ENCODE assay signal across 18 cellular contexts in the genomic region with DNA sequence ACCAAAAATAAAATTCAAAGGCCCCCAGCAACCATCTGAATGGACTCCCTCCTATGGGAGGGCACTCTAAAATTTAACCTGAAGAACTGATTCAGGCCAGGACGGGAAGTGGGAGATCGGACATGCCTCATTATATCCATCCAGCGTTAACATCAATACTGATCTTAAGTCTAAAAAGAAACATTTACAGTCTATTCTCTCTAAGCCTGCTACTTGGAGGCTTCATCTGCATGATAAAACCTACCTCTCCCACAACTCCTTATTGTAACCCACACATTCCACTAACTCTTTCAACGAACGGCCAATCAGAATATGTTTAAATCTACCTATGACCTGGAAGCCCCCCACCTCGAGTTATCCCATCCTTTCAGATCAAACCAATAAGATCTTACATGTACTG.
A peak's percentile ranks its signal among the peaks of the same experiment; 100 is the strongest.
DNase-seq lines count a peak whose midpoint lies in the region; ATAC-seq and TF ChIP-seq lines count a peak whose summit lies in the region.
"Had no signal": no experiment of that assay in that cellular context is flagged by ENCODE, and none has a peak within 500 bp of the region (broad histone marks: within the 10 kb centered on the region; RNA-seq: fewer than 3 reads in every experiment).

No MANE protein-coding gene starts in this region.

- no peak for TF ChIP-seq CTCF in mesothelial cell of epicardium (IDR thresholded peaks at IDR 0.05; ENCODE audit: unreplicated experiment)

- H3K27me3 Mint-ChIP-seq in activated naive CD8-positive, alpha-beta T cell treated with anti-CD3 and anti-CD28 coated beads, Interleukin-2, amount 10 ng/mL, durations not matched to agents 7 days and 5 days, result no peaks in the 10 kb centered on the region
- no peaks in the 10 kb centered on the region for H3K27me3 Mint-ChIP-seq in activated naive CD8-positive, alpha-beta T cell treated with anti-CD3 and anti-CD28 coated beads, Interleukin-2, amount 50 U/mL, for 24 hours
- no peaks in the 10 kb centered on the region for H3K27me3 Mint-ChIP-seq in mesothelial cell of epicardium (ENCODE audit: low read depth)

- peaks cover 34% of the 10 kb centered on the region for H3K4me1 Mint-ChIP-seq in activated naive CD8-positive, alpha-beta T cell treated with anti-CD3 and anti-CD28 coated beads, Interleukin-2, amount 10 ng/mL, durations not matched to agents 7 days and 5 days
- H3K4me1 Mint-ChIP-seq in activated naive CD8-positive, alpha-beta T cell treated with anti-CD3 and anti-CD28 coated beads, Interleukin-2, amount 50 U/mL, for 24 hours, result peaks cover 52% of the 10 kb centered on the region
- H3K4me1 Mint-ChIP-seq in mesothelial cell of epicardium, result peaks cover 21% of the 10 kb centered on the region

- POLR2A ChIA-PET in activated naive CD8-positive, alpha-beta T cell treated with anti-CD3 and anti-CD28 coated beads, Interleukin-2, amount 10 ng/mL, durations not matched to agents 7 days and 5 days (lab: Charles Lee), result no interaction called here

- peaks cover 13% of the 10 kb centered on the region for H3K36me3 Mint-ChIP-seq in activated naive CD8-positive, alpha-beta T cell treated with anti-CD3 and anti-CD28 coated beads, Interleukin-2, amount 10 ng/mL, durations not matched to agents 7 days and 5 days
- peaks cover 14% of the 10 kb centered on the region for H3K36me3 Mint-ChIP-seq in activated naive CD8-positive, alpha-beta T cell treated with anti-CD3 and anti-CD28 coated beads, Interleukin-2, amount 50 U/mL, for 24 hours (ENCODE audit: low read depth)
- peaks cover 12% of the 10 kb centered on the region for H3K36me3 Mint-ChIP-seq in mesothelial cell of epicardium

- no peak overlapping the region for H3K4me3 Mint-ChIP-seq in activated naive CD8-positive, alpha-beta T cell treated with anti-CD3 and anti-CD28 coated beads, Interleukin-2, amount 10 ng/mL, durations not matched to agents 7 days and 5 days
- no peak overlapping the region for H3K4me3 Mint-ChIP-seq in activated naive CD8-positive, alpha-beta T cell treated with anti-CD3 and anti-CD28 coated beads, Interleukin-2, amount 50 U/mL, for 24 hours
- no peak overlapping the region for H3K4me3 Mint-ChIP-seq in mesothelial cell of epicardium
- H3K4me3 Mint-ChIP-seq: T-helper 1 cell treated with Interleukin-12 subunit alpha and Interleukin-12 subunit beta and Interleukin-4 antibody, amounts not matched to agents 30 μg/mL and 1 μg/mL, for 36 hours had no signal

- no peak for DNase-seq in activated naive CD8-positive, alpha-beta T cell treated with anti-CD3 and anti-CD28 coated beads, Interleukin-2, amount 10 ng/mL, durations not matched to agents 7 days and 5 days
- no peak for DNase-seq in activated naive CD8-positive, alpha-beta T cell treated with anti-CD3 and anti-CD28 coated beads, Interleukin-2, amount 50 U/mL, for 24 hours
- DNase-seq in cerebellar cortex (ENCODE audit: low spot score) (peak; percentile 36), mesothelial cell of epicardium (ENCODE audit: low spot score in 2 of 2, unreplicated experiment in 2 of 2) (no peak), SHP77 (lab: John Stamatoyannopoulos, UW) (no peak), C1 segment of cervical spinal cord (lab: John Stamatoyannopoulos, UW) (no peak), HUDEP-2 (lab: John Stamatoyannopoulos, UW; ENCODE audit: unreplicated experiment in 76 of 76) (no peak), COR-L47 (lab: John Stamatoyannopoulos, UW) (no peak)
- DNase-seq: amygdala, heart right ventricle, Kasumi-1, mesenchymal stem cell, NCI-H1105, NCI-H526 treated with DMSO at 0.1 percent for 48 hours, transverse colon, WERI-Rb-1 had no signal

- no peaks in the 10 kb centered on the region for H3K9me3 Mint-ChIP-seq in activated naive CD8-positive, alpha-beta T cell treated with anti-CD3 and anti-CD28 coated beads, Interleukin-2, amount 10 ng/mL, durations not matched to agents 7 days and 5 days
- no peaks in the 10 kb centered on the region for H3K9me3 Mint-ChIP-seq in activated naive CD8-positive, alpha-beta T cell treated with anti-CD3 and anti-CD28 coated beads, Interleukin-2, amount 50 U/mL, for 24 hours
- H3K9me3 Mint-ChIP-seq in mesothelial cell of epicardium, result no peaks in the 10 kb centered on the region
- H3K9me3 Mint-ChIP-seq: T-helper 1 cell treated with Interleukin-12 subunit alpha and Interleukin-12 subunit beta and Interleukin-4 antibody, amounts not matched to agents 30 μg/mL and 1 μg/mL, for 36 hours had no signal

- peak overlapping the region; percentile 17 for H3K27ac Mint-ChIP-seq in activated naive CD8-positive, alpha-beta T cell treated with anti-CD3 and anti-CD28 coated beads, Interleukin-2, amount 10 ng/mL, durations not matched to agents 7 days and 5 days
- no peak overlapping the region for H3K27ac Mint-ChIP-seq in activated naive CD8-positive, alpha-beta T cell treated with anti-CD3 and anti-CD28 coated beads, Interleukin-2, amount 50 U/mL, for 24 hours
- peak overlapping the region; percentile 23 for H3K27ac Mint-ChIP-seq in mesothelial cell of epicardium
- H3K27ac Mint-ChIP-seq: T-helper 1 cell treated with Interleukin-12 subunit alpha and Interleukin-12 subunit beta and Interleukin-4 antibody, amounts not matched to agents 30 μg/mL and 1 μg/mL, for 36 hours had no signal

- ATAC-seq in activated naive CD8-positive, alpha-beta T cell treated with anti-CD3 and anti-CD28 coated beads, Interleukin-2, amount 10 ng/mL, durations not matched to agents 7 days and 5 days (ENCODE audit: low read depth), result no peak
- ATAC-seq in activated naive CD8-positive, alpha-beta T cell treated with anti-CD3 and anti-CD28 coated beads, Interleukin-2, amount 50 U/mL, for 24 hours, result no peak
- ATAC-seq: HCT116, heart right ventricle had no signal
